23 cellular contexts compared by ENCODE assay signal in the genomic region with DNA sequence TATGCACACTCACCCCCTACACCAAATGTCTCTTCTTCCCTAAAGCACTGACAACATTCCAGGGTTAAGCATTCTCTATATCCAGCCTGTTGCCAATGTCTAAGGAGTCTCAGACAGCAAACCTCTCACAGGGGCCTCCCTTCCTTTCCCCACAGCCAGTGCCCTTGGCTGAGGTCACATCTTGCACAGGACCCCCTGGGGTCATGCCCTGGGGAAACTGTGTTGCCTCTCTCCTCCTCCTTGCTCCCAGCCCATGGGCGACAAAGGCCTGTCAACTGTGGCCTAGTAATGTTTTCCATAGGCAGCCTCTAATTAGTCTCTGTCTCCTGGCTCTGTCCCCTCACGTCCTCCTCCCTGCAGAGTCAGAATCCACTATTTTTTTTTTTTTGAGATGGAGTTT. TPM values are rescaled to one million over a fixed set of nuclear protein-coding genes. Genes with fewer than 3 reads are reported as not detected.
DNase-seq lines count a peak whose midpoint lies in the region; ATAC-seq, FAIRE-seq and TF ChIP-seq lines count a peak whose summit lies in the region.
"Had no signal": no experiment of that assay in that cellular context is flagged by ENCODE, and none has a peak within 500 bp of the region (broad histone marks: within the 10 kb centered on the region; RNA-seq: fewer than 3 reads in every experiment).

No MANE protein-coding gene starts in this region.

- no peaks in the 10 kb centered on the region for H3K9me3 Mint-ChIP-seq in neural crest cell
- no peaks in the 10 kb centered on the region for H3K9me3 Mint-ChIP-seq in CD8-positive, alpha-beta memory T cell
- H3K9me3 Mint-ChIP-seq: memory B cell had no signal

- intact Hi-C loops in GM12878 (cut with micrococcal nuclease; ENCODE audit: unreplicated experiment), result no loop called here

- H3K79me2 ChIP-seq in ACC112 (ENCODE audit: control insufficient read depth, insufficient read depth, low read length, unreplicated experiment) (no peaks in the 10 kb centered on the region), GM12878 (ENCODE audit: control insufficient read depth, insufficient read depth, low read length) (no peaks in the 10 kb centered on the region)

- H3K4me1 ChIP-seq in ACC112 (ENCODE audit: control insufficient read depth, insufficient read depth, low read length, unreplicated experiment), result peaks cover 52% of the 10 kb centered on the region
- H3K4me1 ChIP-seq in GM12878 (ENCODE audit: control insufficient read depth, insufficient read depth, low read length), result no peaks in the 10 kb centered on the region
- no peaks in the 10 kb centered on the region for H3K4me1 ChIP-seq in CD8-positive, alpha-beta memory T cell (ENCODE audit: insufficient read depth, low read length)
- H3K4me1 ChIP-seq: gastrocnemius medialis, psoas muscle had no signal

- H3K27ac ChIP-seq in ACC112 (ENCODE audit: low read depth, low read length) (peak overlapping the region; percentile 19; the same call in 1 of the 2 replicates), GM12878 (ENCODE audit: control insufficient read depth, insufficient read depth) (no peak overlapping the region)
- H3K27ac ChIP-seq in CD8-positive, alpha-beta memory T cell (ENCODE audit: low read depth, low read length), result no peak overlapping the region

- no TSS peak for BruUV-seq in GM12878 (replicated peaks; lab: Mats Ljungman, UMichigan)

- RAD21 ChIA-PET in GM12878 (lab: Charles Lee; ENCODE audit: unreplicated experiment), result interaction anchor here (3.5 kb wide), 1 partner anchor 9 kb away, joined by 22 read pairs; no protein-coding TSS in a partner anchor

- H3K27me3 ChIP-seq in ACC112 (ENCODE audit: insufficient read depth, low read length) (no peaks in the 10 kb centered on the region), GM12878 (replicated peaks in 1 of 2; ENCODE audit: control insufficient read depth in 2 of 2, insufficient read depth in 2 of 2, low read length in 1 of 2) (no peaks in the 10 kb centered on the region)
- no peaks in the 10 kb centered on the region for H3K27me3 ChIP-seq in CD8-positive, alpha-beta memory T cell (ENCODE audit: insufficient read depth, low read length, poor library complexity, severe bottlenecking)
- H3K27me3 ChIP-seq: gastrocnemius medialis, Peyer's patch, transverse colon had no signal

- H3K36me3 ChIP-seq in ACC112 (ENCODE audit: insufficient read depth, low read length), result no peaks in the 10 kb centered on the region
- H3K36me3 ChIP-seq in GM12878 (ENCODE audit: control insufficient read depth in 2 of 2, insufficient read depth in 2 of 2, low read length in 1 of 2), result no peaks in the 10 kb centered on the region
- H3K36me3 ChIP-seq in CD8-positive, alpha-beta memory T cell (ENCODE audit: insufficient read depth, low read length), result no peaks in the 10 kb centered on the region
- H3K36me3 ChIP-seq: gastrocnemius medialis, Peyer's patch, transverse colon had no signal

- no peak for TF ChIP-seq POLR2A in GM12878 (IDR thresholded peaks at IDR 0.05; ENCODE audit: low read depth, low read length)

- peaks cover 30% of the 10 kb centered on the region for H3K4me1 Mint-ChIP-seq in neural crest cell
- H3K4me1 Mint-ChIP-seq in CD8-positive, alpha-beta memory T cell, result no peaks in the 10 kb centered on the region
- H3K4me1 Mint-ChIP-seq: memory B cell had no signal

- H3K9me3 ChIP-seq in GM12878 (replicated peaks; ENCODE audit: control insufficient read depth, insufficient read depth, low read length), result no peaks in the 10 kb centered on the region
- no peaks in the 10 kb centered on the region for H3K9me3 ChIP-seq in CD8-positive, alpha-beta memory T cell (ENCODE audit: low read length)
- H3K9me3 ChIP-seq: gastrocnemius medialis, Peyer's patch, psoas muscle, transverse colon had no signal

- FAIRE-seq in GM12878 (lab: Jason Lieb, UNC), result peak; percentile 41

- no peak overlapping the region for H3K9ac ChIP-seq in GM12878 (ENCODE audit: control insufficient read depth, insufficient read depth, low read length)

- no peak for TF ChIP-seq RAD21 in GM12878 (IDR thresholded peaks at IDR 0.05; ENCODE audit: insufficient read depth, low read depth, low read length)

- H3K4me3 ChIP-seq in ACC112 (ENCODE audit: low read depth, low read length) (no peak overlapping the region), GM12878 (no peak overlapping the region)
- H3K4me3 ChIP-seq in CD8-positive, alpha-beta memory T cell (ENCODE audit: low read length), result no peak overlapping the region
- H3K4me3 ChIP-seq: gastrocnemius medialis, Peyer's patch, psoas muscle, skin epidermis, transverse colon had no signal

- TF ChIP-seq EP300 in GM12878 (IDR thresholded peaks at IDR 0.05; ENCODE audit: borderline replicate concordance in 1 of 2, control insufficient read depth in 1 of 2, low read depth in 2 of 2, low read length in 2 of 2), result no peak

- in situ Hi-C loops in GM12878 (cut with MboI), result no loop called here

- POLR2A ChIA-PET in GM12878 (lab: Charles Lee), result interaction anchor here (0.6 to 0.7 kb wide), 2 partner anchors 28 to 189 kb away, joined by 3 read pairs; no protein-coding TSS in a partner anchor
- POLR2A ChIA-PET in CD8-positive, alpha-beta memory T cell (lab: Charles Lee), result no interaction called here

- H2AFZ ChIP-seq in ACC112 (ENCODE audit: low read length, unreplicated experiment) (no peak overlapping the region), GM12878 (ENCODE audit: control insufficient read depth, low read depth, low read length) (no peak overlapping the region)

- H4K20me1 ChIP-seq in GM12878 (ENCODE audit: control insufficient read depth, insufficient read depth), result no peaks in the 10 kb centered on the region

- DNase-seq in ELF-1 (ENCODE audit: low read depth, low spot score) (peak; percentile 49), GM12878 (ENCODE audit: low read depth, low spot score) (no peak), neural crest cell (ENCODE audit: low read depth, low spot score) (no peak), T1000 (lab: John Stamatoyannopoulos, UW) (no peak)
- no peak for DNase-seq in CD8-positive, alpha-beta memory T cell
- DNase-seq in activated T-cell treated with anti-CD3 and anti-CD28 coated beads, Interleukin-2, amount 50 U/mL, for 1 hour, result no peak
- DNase-seq: activated CD8-positive, alpha-beta memory T cell treated with anti-CD3 and anti-CD28 coated beads, Interleukin-2, amount 10 ng/mL, durations not matched to agents 7 days and 5 days; anterior cingulate cortex; C1 segment of cervical spinal cord; cortex of kidney; gastrocnemius medialis; NCI-H1048; NCI-H187; NCI-H524 treated with DMSO at 0.1 percent for 48 hours; Peyer's patch; psoas muscle; SIG-M5; transverse colon had no signal

- no peaks in the 10 kb centered on the region for H3K36me3 Mint-ChIP-seq in neural crest cell (ENCODE audit: low read depth)
- no peaks in the 10 kb centered on the region for H3K36me3 Mint-ChIP-seq in CD8-positive, alpha-beta memory T cell
- H3K36me3 Mint-ChIP-seq: activated CD8-positive, alpha-beta memory T cell treated with anti-CD3 and anti-CD28 coated beads, Interleukin-2, amount 10 ng/mL, durations not matched to agents 7 days and 5 days; activated naive CD8-positive, alpha-beta T cell; memory B cell had no signal

- peak overlapping the region; percentile 75 for H3K27ac Mint-ChIP-seq in neural crest cell (ENCODE audit: unreplicated experiment)
- no peak overlapping the region for H3K27ac Mint-ChIP-seq in CD8-positive, alpha-beta memory T cell
- H3K27ac Mint-ChIP-seq: activated CD8-positive, alpha-beta memory T cell treated with anti-CD3 and anti-CD28 coated beads, Interleukin-2, amount 10 ng/mL, durations not matched to agents 7 days and 5 days; activated naive CD8-positive, alpha-beta T cell; memory B cell had no signal

- CTCF ChIA-PET in GM12878 (lab: Yijun Ruan, JAX), result interaction anchor here (3.0 kb wide), 1 partner anchor 10 kb away, joined by 29 read pairs; no protein-coding TSS in a partner anchor
- CTCF ChIA-PET in CD8-positive, alpha-beta memory T cell (lab: Charles Lee), result interaction anchor here (4.9 kb wide), 1 partner anchor 10 kb away, joined by 24 read pairs; no protein-coding TSS in a partner anchor

- TF ChIP-seq CTCF in GM12878 (IDR thresholded peaks at IDR 0.05 in 2 of 3, conservative IDR thresholded peaks at IDR 0.05 in 1 of 3; ENCODE audit: control insufficient read depth in 2 of 3, extremely low read depth in 1 of 3, insufficient read depth in 1 of 3, low read depth in 3 of 3, low read length in 3 of 3), result no peak
- no peak for TF ChIP-seq CTCF in neural crest cell (conservative IDR thresholded peaks at IDR 0.05)

- 95% methylated on average over 2 of the region's 2 CpGs for WGBS in GM12878 (ENCODE audit: insufficient coverage, insufficient replicate concordance, low lambda C conversion rate, missing lambda C conversion rate)

- ATAC-seq in GM12878 (no peak), HG03108 (IDR thresholded peaks at IDR 0.05; ENCODE audit: unreplicated experiment) (no peak)
- ATAC-seq: activated CD8-positive, alpha-beta memory T cell treated with anti-CD3 and anti-CD28 coated beads, Interleukin-2, amount 10 ng/mL, durations not matched to agents 7 days and 5 days; gastrocnemius medialis; psoas muscle had no signal

- SMC1A ChIA-PET in GM12878 (lab: Charles Lee; ENCODE audit: uncharacterized antibody, unreplicated experiment), result no interaction called here

- H3K27me3 Mint-ChIP-seq in neural crest cell (ENCODE audit: low read depth), result no peaks in the 10 kb centered on the region
- H3K27me3 Mint-ChIP-seq in CD8-positive, alpha-beta memory T cell, result peaks cover 7 to 15% of the 10 kb centered on the region in 2 donors
- H3K27me3 Mint-ChIP-seq: activated naive CD8-positive, alpha-beta T cell had no signal

- H3K4me3 Mint-ChIP-seq in neural crest cell, result no peak overlapping the region
- H3K4me3 Mint-ChIP-seq in CD8-positive, alpha-beta memory T cell, result no peak overlapping the region
- H3K4me3 Mint-ChIP-seq: activated CD8-positive, alpha-beta memory T cell treated with anti-CD3 and anti-CD28 coated beads, Interleukin-2, amount 10 ng/mL, durations not matched to agents 7 days and 5 days; activated naive CD8-positive, alpha-beta T cell; memory B cell had no signal

- no peak overlapping the region for H3K4me2 ChIP-seq in GM12878 (ENCODE audit: control insufficient read depth, insufficient read depth)

RNA-seq across cellular contexts. Expression of a gene that starts 54.6 kb away (rescaled TPM):
- total RNA-seq in GM12878 (2013; cell fraction: nucleolus; rRNA removed), result 12.1 and 13.1 TPM in 2 replicates
- total RNA-seq in GM12878 (2014; rRNA removed) (47.2 and 52.1 TPM in 2 replicates), GM12878 (2014; rRNA removed; fragmentation: Illumina TruSeq; extraction: Trizol) (38.7 and 39.4 TPM in 2 replicates), GM12878 (2021) (49.1 and 49.4 TPM in 2 replicates), neural crest cell (40.4 and 41.5 TPM in 2 replicates)
- 41.5 TPM for polyA plus RNA-seq in GM12878 (2011; ENCODE audit: low read depth)
- polyA plus RNA-seq in GM12878 (2011; rRNA removed) (37.6 and 46.0 TPM in 2 replicates), GM12878 (2014; fragmentation: Illumina TruSeq; extraction: Trizol) (35.5 and 37.1 TPM in 2 replicates), GM12878 (2014; fragmentation: Nextera tagmentation; extraction: Ambion mirVana) (10 to 100 TPM in 1 of 2 experiments, 1 to 10 TPM in 1; 5.1 to 19.3 TPM), GM12878 (2014; rRNA removed) (53.0 and 54.2 TPM in 2 replicates), GM12878 (2016; fragmentation: Nextera tagmentation; extraction: Ambion mirVana) (10 to 100 TPM; 10.8 to 83.4 TPM)
- polyA plus RNA-seq in GM12878 (2011; cell fraction: cytosol; rRNA removed), result 35.5 and 41.4 TPM in 2 replicates
- polyA plus RNA-seq in GM12878 (2011; cell fraction: nucleus; rRNA removed), result 10.9 and 13.3 TPM in 2 replicates
- 44.1 and 53.3 TPM in 2 replicates for polyA plus RNA-seq in GM12878 (2012)
- 9.2 and 15.1 TPM in 2 replicates for polyA minus RNA-seq in GM12878 (2011; rRNA and poly(A)+ RNA removed)
- polyA minus RNA-seq in GM12878 (2011; cell fraction: cytosol; rRNA and poly(A)+ RNA removed), result 6.0 and 6.1 TPM in 2 replicates
- 1.9 and 2.2 TPM in 2 replicates for polyA minus RNA-seq in GM12878 (2011; cell fraction: nucleus; rRNA and poly(A)+ RNA removed)
- 10 to 100 TPM; 45.5 to 47.9 TPM for total RNA-seq in CD8-positive, alpha-beta memory T cell
- polyA plus RNA-seq in CD8-positive, alpha-beta memory T cell, result 49.9 TPM
